ENCODE assay signal across 11 cellular contexts in the genomic region with DNA sequence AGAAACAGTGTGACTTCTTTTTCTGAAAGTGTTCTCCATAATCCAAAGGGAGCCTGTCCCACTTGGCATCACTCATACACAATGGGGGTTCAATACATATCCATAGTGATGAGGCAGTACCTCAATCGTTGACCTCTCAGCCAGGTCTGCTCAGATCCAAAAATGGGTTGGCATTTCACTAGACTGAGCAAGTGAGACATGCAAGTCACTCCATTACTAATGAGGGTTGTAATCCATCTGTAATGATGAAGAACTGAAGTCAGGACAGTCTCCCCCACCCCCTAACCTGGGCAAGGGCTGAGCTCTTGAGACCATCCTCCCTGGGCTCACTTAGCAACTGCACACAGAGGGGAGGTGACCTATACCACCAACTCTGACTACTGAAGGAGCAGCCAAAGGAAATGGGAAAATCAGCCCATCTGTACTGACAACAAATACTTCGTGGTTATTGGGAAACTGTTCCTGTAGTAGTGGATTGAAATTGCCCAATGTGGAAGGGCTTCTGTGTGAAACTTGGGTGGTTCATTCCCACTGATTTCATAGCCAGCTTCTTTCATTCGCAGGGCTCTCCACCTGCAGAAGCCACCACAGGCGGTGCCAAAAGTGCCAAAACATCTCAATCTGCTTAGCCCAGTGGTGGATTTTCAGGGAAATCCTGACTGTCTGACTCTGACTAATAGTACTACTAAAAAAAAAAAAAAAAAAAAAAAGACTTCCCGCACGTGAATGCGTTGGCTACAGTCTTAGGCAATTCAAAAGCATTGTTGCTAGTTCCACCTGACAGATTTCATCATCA. TPM values are rescaled to one million over a fixed set of nuclear protein-coding genes. Genes with fewer than 3 reads are reported as not detected.
DNase-seq lines count a peak whose midpoint lies in the region; ATAC-seq and TF ChIP-seq lines count a peak whose summit lies in the region.
"Had no signal": no experiment of that assay in that cellular context is flagged by ENCODE, and none has a peak within 500 bp of the region (broad histone marks: within the 10 kb centered on the region; RNA-seq: fewer than 3 reads in every experiment).

No MANE protein-coding gene starts in this region.

- H3K4me1 Mint-ChIP-seq in activated naive CD8-positive, alpha-beta T cell treated with anti-CD3 and anti-CD28 coated beads, Interleukin-2, amount 50 U/mL, for 24 hours, result peaks cover 2% of the 10 kb centered on the region
- H3K4me1 Mint-ChIP-seq: T-cell had no signal

- intact Hi-C loops in esophagus muscularis mucosa (cut with DNase I) (no loop called here), sciatic nerve (cut with DNase I) (no loop called here)

- TF ChIP-seq EP300 in esophagus muscularis mucosa (IDR thresholded peaks at IDR 0.05), result no peak

- DNase-seq in GM04504 (ENCODE audit: low read depth) (peak; percentile 85), NOMO-1 treated with dmso at 0.1 percent for 144 hours (lab: John Stamatoyannopoulos, UW; ENCODE audit: unreplicated experiment) (peak; percentile 47), esophagus muscularis mucosa (ENCODE audit: extremely low spot score) (no peak), sciatic nerve (ENCODE audit: low spot score) (no peak), 8988T (no peak)
- no peak for DNase-seq in activated naive CD8-positive, alpha-beta T cell treated with anti-CD3 and anti-CD28 coated beads, Interleukin-2, amount 50 U/mL, for 24 hours
- DNase-seq: T-cell had no signal

- H3K4me3 Mint-ChIP-seq in activated naive CD8-positive, alpha-beta T cell treated with anti-CD3 and anti-CD28 coated beads, Interleukin-2, amount 50 U/mL, for 24 hours, result no peak overlapping the region
- H3K4me3 Mint-ChIP-seq: activated T-helper 1 cell treated with anti-CD3 and anti-CD28 coated beads, Interleukin-12 subunit alpha, Interleukin-12 subunit beta, Interleukin-2, Interleukin-4 antibody, amounts not matched to agents 30 ng/mL and 10 ng/mL and 1 ng/mL, durations not matched to agents 14 hours and 24 hours and 36 hours; T-cell had no signal

- no peaks in the 10 kb centered on the region for H3K9me3 ChIP-seq in esophagus muscularis mucosa

- H3K27ac ChIP-seq in esophagus muscularis mucosa (replicated peaks in 1 of 4), result peak overlapping the region; percentile 44 to 65 (median 58)

- H3K9me3 Mint-ChIP-seq in activated naive CD8-positive, alpha-beta T cell treated with anti-CD3 and anti-CD28 coated beads, Interleukin-2, amount 50 U/mL, for 24 hours, result no peaks in the 10 kb centered on the region
- H3K9me3 Mint-ChIP-seq: activated T-helper 1 cell treated with anti-CD3 and anti-CD28 coated beads, Interleukin-12 subunit alpha, Interleukin-12 subunit beta, Interleukin-2, Interleukin-4 antibody, amounts not matched to agents 30 ng/mL and 10 ng/mL and 1 ng/mL, durations not matched to agents 14 hours and 24 hours and 36 hours; T-cell had no signal

- H3K36me3 Mint-ChIP-seq in activated naive CD8-positive, alpha-beta T cell treated with anti-CD3 and anti-CD28 coated beads, Interleukin-2, amount 50 U/mL, for 24 hours (ENCODE audit: low read depth), result no peaks in the 10 kb centered on the region
- H3K36me3 Mint-ChIP-seq: T-cell had no signal

- H3K4me1 ChIP-seq in esophagus muscularis mucosa, result peaks cover 7 to 44% (median 40%) of the 10 kb centered on the region in 4 donors

- TF ChIP-seq POLR2A in esophagus muscularis mucosa (IDR thresholded peaks at IDR 0.05; ENCODE audit: low read depth), result no peak

- H3K27ac Mint-ChIP-seq in activated naive CD8-positive, alpha-beta T cell treated with anti-CD3 and anti-CD28 coated beads, Interleukin-2, amount 50 U/mL, for 24 hours, result no peak overlapping the region
- H3K27ac Mint-ChIP-seq: activated T-helper 1 cell treated with anti-CD3 and anti-CD28 coated beads, Interleukin-12 subunit alpha, Interleukin-12 subunit beta, Interleukin-2, Interleukin-4 antibody, amounts not matched to agents 30 ng/mL and 10 ng/mL and 1 ng/mL, durations not matched to agents 14 hours and 24 hours and 36 hours; progenitor cell of endocrine pancreas; T-cell had no signal

- H3K36me3 ChIP-seq in esophagus muscularis mucosa, result no peaks in the 10 kb centered on the region

- ATAC-seq in sciatic nerve (peak; percentile 60), HG02852 (IDR thresholded peaks at IDR 0.05; ENCODE audit: unreplicated experiment) (no peak), HG03095 (IDR thresholded peaks at IDR 0.05; ENCODE audit: unreplicated experiment) (no peak)
- no peak for ATAC-seq in activated naive CD8-positive, alpha-beta T cell treated with anti-CD3 and anti-CD28 coated beads, Interleukin-2, amount 50 U/mL, for 24 hours
- ATAC-seq: T-cell had no signal

- no peak for TF ChIP-seq CTCF in esophagus muscularis mucosa (IDR thresholded peaks at IDR 0.05)

- 65% methylated on average over 7 of the region's 7 CpGs for WGBS in esophagus muscularis mucosa

- peaks cover 0 to 14% (median 6%) of the 10 kb centered on the region in 4 donors for H3K27me3 ChIP-seq in esophagus muscularis mucosa

- H3K4me3 ChIP-seq in esophagus muscularis mucosa, result no peak overlapping the region

- H3K27me3 Mint-ChIP-seq in activated naive CD8-positive, alpha-beta T cell treated with anti-CD3 and anti-CD28 coated beads, Interleukin-2, amount 50 U/mL, for 24 hours, result peaks cover 24% of the 10 kb centered on the region

RNA-seq across cellular contexts. Expression of gene NGF, which starts 5.0 kb away (rescaled TPM):
- total RNA-seq in esophagus muscularis mucosa (1 to 10 TPM; 2.9 to 7.5 (median 3.8) TPM), sciatic nerve (5.6 TPM)
- total RNA-seq: activated T-helper 1 cell treated with anti-CD3 and anti-CD28 coated beads, Interleukin-12 subunit alpha, Interleukin-12 subunit beta, Interleukin-2, Interleukin-4 antibody, amounts not matched to agents 30 ng/mL and 10 ng/mL and 1 ng/mL, durations not matched to agents 14 hours and 24 hours and 36 hours; T-cell had no signal

Comparison
In these comparisons a context has a peak if more than half of its experiments do, and no peak if none do; other contexts are left out.
1. DNase-seq: peak in GM04504 (single experiment) and NOMO-1 treated with dmso at 0.1 percent for 144 hours (single experiment); none in esophagus muscularis mucosa (single experiment), sciatic nerve (single experiment), 8988T (single experiment) and activated naive CD8-positive, alpha-beta T cell treated with anti-CD3 and anti-CD28 coated beads, Interleukin-2, amount 50 U/mL, for 24 hours (single experiment).